ENCODE assay signal across 21 cellular contexts in genomic region chr12:62642509-62642908, GRCh38.
"Had no signal": no experiment of that assay in that cellular context is flagged by ENCODE, and none has a peak within 500 bp of the region (broad histone marks: within the 10 kb centered on the region; RNA-seq: fewer than 3 reads in every experiment).

No MANE protein-coding gene starts in this region.

- H3K4me3 Mint-ChIP-seq: activated CD4-positive, alpha-beta memory T cell treated with anti-CD3 and anti-CD28 coated beads for 36 hours; activated CD4-positive, alpha-beta T cell treated with anti-CD3 and anti-CD28 coated beads for 36 hours; brain; neural progenitor cell had no signal

- ATAC-seq: activated CD4-positive, alpha-beta T cell treated with anti-CD3 and anti-CD28 coated beads for 36 hours; left lung; right cardiac atrium; upper lobe of right lung had no signal

- H3K4me1 ChIP-seq: colonic mucosa, left lung, prostate gland, upper lobe of right lung had no signal

- H3K36me3 ChIP-seq: colonic mucosa, left lung, neural progenitor cell, prostate gland, thoracic aorta, upper lobe of right lung had no signal

- H3K9ac ChIP-seq: neural progenitor cell had no signal

- H3K27ac ChIP-seq: colonic mucosa, left lung, neural progenitor cell, prostate gland, skin epidermis, thoracic aorta, upper lobe of right lung had no signal

- DNase-seq: activated CD4-positive, alpha-beta memory T cell treated with anti-CD3 and anti-CD28 coated beads for 36 hours; activated CD4-positive, alpha-beta T cell treated with anti-CD3 and anti-CD28 coated beads for 36 hours; activated naive CD4-positive, alpha-beta T cell treated with Interleukin-2 at 50 U/mL for 16 hours; anterior cingulate cortex; caudate nucleus; colonic mucosa; foreskin melanocyte; glutamatergic neuron; left lung; right cardiac atrium; stimulated activated CD4-positive, alpha-beta T cell treated with anti-CD3 and anti-CD28 coated beads, Interleukin-15, amount 100 ng/mL, for 24 hours; stimulated activated CD4-positive, alpha-beta T cell treated with anti-CD3 and anti-CD28 coated beads, Interleukin-2, amount 100 ng/mL, for 48 hours; T-helper 2 cell; upper lobe of right lung had no signal

- H3K9me3 Mint-ChIP-seq: activated CD4-positive, alpha-beta memory T cell treated with anti-CD3 and anti-CD28 coated beads for 36 hours; activated T-helper 2 cell treated with anti-CD3 and anti-CD28 coated beads, Interferon-gamma antibody, Interleukin-2, Interleukin-4, amounts not matched to agents 10 μg/mL and 5 μg/mL and 100 μg/mL, durations not matched to agents 14 hours and 24 hours and 36 hours; brain had no signal

- H3K4me3 ChIP-seq: colonic mucosa, left lung, neural progenitor cell, prostate gland, skin epidermis, thoracic aorta, upper lobe of right lung had no signal

- H3K27me3 Mint-ChIP-seq: activated CD4-positive, alpha-beta T cell treated with anti-CD3 and anti-CD28 coated beads for 36 hours; brain had no signal

- H2AFZ ChIP-seq: neural progenitor cell had no signal

- H3K27me3 ChIP-seq: colonic mucosa, left lung, neural progenitor cell, upper lobe of right lung had no signal

- H3K27ac Mint-ChIP-seq: activated CD4-positive, alpha-beta memory T cell treated with anti-CD3 and anti-CD28 coated beads for 36 hours; activated T-helper 2 cell treated with anti-CD3 and anti-CD28 coated beads, Interferon-gamma antibody, Interleukin-2, Interleukin-4, amounts not matched to agents 10 μg/mL and 5 μg/mL and 100 μg/mL, durations not matched to agents 14 hours and 24 hours and 36 hours; neural progenitor cell had no signal

- H3K9me3 ChIP-seq: colonic mucosa, left lung, prostate gland, thoracic aorta, upper lobe of right lung had no signal

- H3K36me3 Mint-ChIP-seq: activated CD4-positive, alpha-beta memory T cell treated with anti-CD3 and anti-CD28 coated beads for 36 hours; brain had no signal

- FAIRE-seq: TTC549 had no signal

- H3K4me2 ChIP-seq: neural progenitor cell had no signal
